Comparison of ENCODE assay signal across 1 cellular context in the genomic region with DNA sequence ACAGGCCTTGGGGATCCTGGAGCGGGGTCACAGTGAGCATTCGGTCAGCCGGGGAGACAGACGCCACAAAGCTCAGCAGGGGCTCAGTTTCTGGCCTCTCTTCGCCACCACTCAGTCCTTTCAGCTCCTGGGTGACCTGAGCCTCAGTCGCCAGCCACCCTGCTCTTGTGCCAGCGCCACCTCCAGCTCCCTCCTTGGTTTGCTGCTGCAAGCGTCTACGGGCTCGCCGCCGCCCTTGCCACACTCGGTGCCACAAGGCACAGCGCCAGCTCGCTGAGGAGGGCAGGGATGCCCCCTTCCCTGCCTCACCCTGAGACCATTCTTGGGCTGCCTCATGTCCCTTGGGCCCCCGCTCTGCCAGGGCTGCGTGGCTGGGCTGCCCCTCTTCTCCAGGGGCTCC.
TF ChIP-seq lines count a peak whose summit lies in the region.

No MANE protein-coding gene starts in this region.

TF ChIP-seq in WTC11, 78 proteins besides CTCF, POLR2A, EP300 and RAD21 (continued from another document):
- TF ChIP-seq, protein P1, sequence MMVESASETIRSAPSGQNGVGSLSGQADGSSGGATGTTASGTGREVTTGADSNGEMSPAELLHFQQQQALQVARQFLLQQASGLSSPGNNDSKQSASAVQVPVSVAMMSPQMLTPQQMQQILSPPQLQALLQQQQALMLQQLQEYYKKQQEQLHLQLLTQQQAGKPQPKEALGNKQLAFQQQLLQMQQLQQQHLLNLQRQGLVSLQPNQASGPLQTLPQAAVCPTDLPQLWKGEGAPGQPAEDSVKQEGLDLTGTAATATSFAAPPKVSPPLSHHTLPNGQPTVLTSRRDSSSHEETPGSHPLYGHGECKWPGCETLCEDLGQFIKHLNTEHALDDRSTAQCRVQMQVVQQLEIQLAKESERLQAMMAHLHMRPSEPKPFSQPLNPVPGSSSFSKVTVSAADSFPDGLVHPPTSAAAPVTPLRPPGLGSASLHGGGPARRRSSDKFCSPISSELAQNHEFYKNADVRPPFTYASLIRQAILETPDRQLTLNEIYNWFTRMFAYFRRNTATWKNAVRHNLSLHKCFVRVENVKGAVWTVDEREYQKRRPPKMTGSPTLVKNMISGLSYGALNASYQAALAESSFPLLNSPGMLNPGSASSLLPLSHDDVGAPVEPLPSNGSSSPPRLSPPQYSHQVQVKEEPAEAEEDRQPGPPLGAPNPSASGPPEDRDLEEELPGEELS (CRISPR knock-in tag; IDR thresholded peaks at IDR 0.05) = no peak
- TF ChIP-seq CREM (CRISPR knock-in tag; IDR thresholded peaks at IDR 0.05) = no peak
- TF ChIP-seq, protein P2, sequence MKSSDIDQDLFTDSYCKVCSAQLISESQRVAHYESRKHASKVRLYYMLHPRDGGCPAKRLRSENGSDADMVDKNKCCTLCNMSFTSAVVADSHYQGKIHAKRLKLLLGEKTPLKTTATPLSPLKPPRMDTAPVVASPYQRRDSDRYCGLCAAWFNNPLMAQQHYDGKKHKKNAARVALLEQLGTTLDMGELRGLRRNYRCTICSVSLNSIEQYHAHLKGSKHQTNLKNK (CRISPR knock-in tag; IDR thresholded peaks at IDR 0.05) = no peak
- TF ChIP-seq SMAD4 (CRISPR knock-in tag; IDR thresholded peaks at IDR 0.05) = no peak
- no peak for TF ChIP-seq TP53 (CRISPR knock-in tag; IDR thresholded peaks at IDR 0.05)
- TF ChIP-seq SMAD3 (CRISPR knock-in tag; IDR thresholded peaks at IDR 0.05; ENCODE audit: borderline replicate concordance) = no peak
- TF ChIP-seq, protein P3, sequence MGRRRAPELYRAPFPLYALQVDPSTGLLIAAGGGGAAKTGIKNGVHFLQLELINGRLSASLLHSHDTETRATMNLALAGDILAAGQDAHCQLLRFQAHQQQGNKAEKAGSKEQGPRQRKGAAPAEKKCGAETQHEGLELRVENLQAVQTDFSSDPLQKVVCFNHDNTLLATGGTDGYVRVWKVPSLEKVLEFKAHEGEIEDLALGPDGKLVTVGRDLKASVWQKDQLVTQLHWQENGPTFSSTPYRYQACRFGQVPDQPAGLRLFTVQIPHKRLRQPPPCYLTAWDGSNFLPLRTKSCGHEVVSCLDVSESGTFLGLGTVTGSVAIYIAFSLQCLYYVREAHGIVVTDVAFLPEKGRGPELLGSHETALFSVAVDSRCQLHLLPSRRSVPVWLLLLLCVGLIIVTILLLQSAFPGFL (CRISPR knock-in tag; IDR thresholded peaks at IDR 0.05; ENCODE audit: borderline replicate concordance) = no peak
